1 cellular context compared by ENCODE assay signal in the genomic region with DNA sequence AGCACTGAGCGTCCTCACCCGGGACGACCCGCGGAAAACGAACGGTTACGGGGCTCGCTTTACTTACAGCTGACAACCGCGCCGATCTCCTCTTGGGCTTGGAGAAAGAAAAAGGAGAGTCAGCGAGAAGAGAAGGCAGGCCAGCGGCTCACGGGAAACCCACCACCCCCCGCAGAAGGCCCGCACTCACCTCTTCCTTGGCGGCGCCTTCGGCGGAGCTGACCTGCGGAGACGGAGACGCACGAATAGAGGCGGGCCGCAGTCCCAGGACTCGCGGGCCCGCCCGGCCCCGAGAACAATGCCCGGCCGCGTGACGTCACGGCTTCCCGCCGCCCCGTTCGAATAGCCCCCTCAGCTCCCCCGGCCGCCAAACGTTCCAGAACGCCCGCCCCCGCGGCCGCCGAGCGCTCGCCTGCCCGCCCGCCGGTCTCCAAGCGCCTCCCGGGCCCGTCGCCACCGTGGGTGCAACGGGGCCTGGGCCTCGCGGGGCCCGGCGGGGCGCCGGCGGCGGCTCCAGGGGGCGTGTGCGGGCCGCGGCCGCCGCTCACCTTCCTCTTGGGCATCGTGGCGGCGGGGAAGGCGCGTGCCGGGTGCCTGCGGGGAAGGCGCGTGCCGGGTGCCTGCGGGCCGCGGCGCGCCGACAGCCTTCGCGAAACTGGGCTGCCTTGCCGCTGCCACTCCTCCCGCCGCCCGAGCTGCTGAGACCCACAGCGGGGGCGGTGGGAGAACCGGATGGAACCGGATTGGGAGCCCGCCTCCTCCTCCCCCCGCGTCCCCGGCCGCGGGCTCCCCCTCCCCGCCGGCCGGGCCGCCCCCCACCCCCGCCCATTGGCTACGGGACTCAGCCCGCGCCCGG.
A peak's percentile ranks its signal among the peaks of the same experiment; 100 is the strongest.
TF ChIP-seq lines count a peak whose summit lies in the region.

A gene with protein sequence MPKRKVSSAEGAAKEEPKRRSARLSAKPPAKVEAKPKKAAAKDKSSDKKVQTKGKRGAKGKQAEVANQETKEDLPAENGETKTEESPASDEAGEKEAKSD (minus strand): TSS at position 734 of the 856 bp plus-strand sequence. CDS start 171 bp downstream, at position 563.

TF ChIP-seq in K562, 482 proteins besides CTCF, POLR2A, EP300 and RAD21 (continued from another document and continues in another):
- TF ChIP-seq, protein P1, sequence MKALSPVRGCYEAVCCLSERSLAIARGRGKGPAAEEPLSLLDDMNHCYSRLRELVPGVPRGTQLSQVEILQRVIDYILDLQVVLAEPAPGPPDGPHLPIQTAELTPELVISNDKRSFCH (CRISPR knock-in tag; IDR thresholded peaks at IDR 0.05), result no peak
- TF ChIP-seq, protein P1 (tag; IDR thresholded peaks at IDR 0.05), result no peak; the same call in 1 of the 2 replicates
- TF ChIP-seq, protein P2, sequence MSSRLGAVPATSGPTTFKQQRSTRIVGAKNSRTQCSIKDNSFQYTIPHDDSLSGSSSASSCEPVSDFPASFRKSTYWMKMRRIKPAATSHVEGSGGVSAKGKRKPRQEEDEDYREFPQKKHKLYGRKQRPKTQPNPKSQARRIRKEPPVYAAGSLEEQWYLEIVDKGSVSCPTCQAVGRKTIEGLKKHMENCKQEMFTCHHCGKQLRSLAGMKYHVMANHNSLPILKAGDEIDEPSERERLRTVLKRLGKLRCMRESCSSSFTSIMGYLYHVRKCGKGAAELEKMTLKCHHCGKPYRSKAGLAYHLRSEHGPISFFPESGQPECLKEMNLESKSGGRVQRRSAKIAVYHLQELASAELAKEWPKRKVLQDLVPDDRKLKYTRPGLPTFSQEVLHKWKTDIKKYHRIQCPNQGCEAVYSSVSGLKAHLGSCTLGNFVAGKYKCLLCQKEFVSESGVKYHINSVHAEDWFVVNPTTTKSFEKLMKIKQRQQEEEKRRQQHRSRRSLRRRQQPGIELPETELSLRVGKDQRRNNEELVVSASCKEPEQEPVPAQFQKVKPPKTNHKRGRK (tag; IDR thresholded peaks at IDR 0.05), result no peak
- TF ChIP-seq KDM4B (IDR thresholded peaks at IDR 0.05; ENCODE audit: borderline replicate concordance in 2 of 2, low read depth in 1 of 2) (peak in 1 of 2 experiments; percentile 97; a peak in 2 of 4 replicates), YBX1 (IDR thresholded peaks at IDR 0.05) (no peak), KAT8 (IDR thresholded peaks at IDR 0.05; ENCODE audit: low read depth) (no peak), RNF2 (IDR thresholded peaks at IDR 0.05) (0 out of 2 replicates have a peak, but pooled peaks have one; percentile 7), SAP30 (IDR thresholded peaks at IDR 0.05; ENCODE audit: borderline replicate concordance, insufficient read depth, low read depth, low read length, poor library complexity, severe bottlenecking) (peak; percentile 47), BRCA1 (IDR thresholded peaks at IDR 0.05) (no peak), BRCA1 (CRISPR knock-in tag; IDR thresholded peaks at IDR 0.05) (no peak), ZNF324 (CRISPR knock-in tag; IDR thresholded peaks at IDR 0.05) (no peak), PHB2 (IDR thresholded peaks at IDR 0.05; ENCODE audit: low read depth) (no peak), POLR3G (IDR thresholded peaks at IDR 0.05; ENCODE audit: extremely low read depth, insufficient read length, insufficient replicate concordance) (no peak), NR4A1 (CRISPR knock-in tag; IDR thresholded peaks at IDR 0.05) (no peak), NR4A1 (tag; IDR thresholded peaks at IDR 0.05) (0 out of 2 replicates have a peak, but pooled peaks have one; percentile 30), RBM17 (IDR thresholded peaks at IDR 0.05; ENCODE audit: borderline replicate concordance, low read depth, low read length) (no peak), MTA3 (IDR thresholded peaks at IDR 0.05; ENCODE audit: borderline replicate concordance) (peak; percentile 11; the same call in 1 of the 2 replicates), TGIF2 (CRISPR knock-in tag; IDR thresholded peaks at IDR 0.05) (no peak), OTX1 (CRISPR knock-in tag; IDR thresholded peaks at IDR 0.05) (no peak), ATF7 (IDR thresholded peaks at IDR 0.05) (peak; percentile 82; the same call in 1 of the 2 replicates), STAT5B (CRISPR knock-in tag; IDR thresholded peaks at IDR 0.05) (no peak), C11orf30 (IDR thresholded peaks at IDR 0.05; ENCODE audit: low read depth) (no peak), MTA1 (IDR thresholded peaks at IDR 0.05; ENCODE audit: borderline replicate concordance) (no peak)
- TF ChIP-seq, protein P3, sequence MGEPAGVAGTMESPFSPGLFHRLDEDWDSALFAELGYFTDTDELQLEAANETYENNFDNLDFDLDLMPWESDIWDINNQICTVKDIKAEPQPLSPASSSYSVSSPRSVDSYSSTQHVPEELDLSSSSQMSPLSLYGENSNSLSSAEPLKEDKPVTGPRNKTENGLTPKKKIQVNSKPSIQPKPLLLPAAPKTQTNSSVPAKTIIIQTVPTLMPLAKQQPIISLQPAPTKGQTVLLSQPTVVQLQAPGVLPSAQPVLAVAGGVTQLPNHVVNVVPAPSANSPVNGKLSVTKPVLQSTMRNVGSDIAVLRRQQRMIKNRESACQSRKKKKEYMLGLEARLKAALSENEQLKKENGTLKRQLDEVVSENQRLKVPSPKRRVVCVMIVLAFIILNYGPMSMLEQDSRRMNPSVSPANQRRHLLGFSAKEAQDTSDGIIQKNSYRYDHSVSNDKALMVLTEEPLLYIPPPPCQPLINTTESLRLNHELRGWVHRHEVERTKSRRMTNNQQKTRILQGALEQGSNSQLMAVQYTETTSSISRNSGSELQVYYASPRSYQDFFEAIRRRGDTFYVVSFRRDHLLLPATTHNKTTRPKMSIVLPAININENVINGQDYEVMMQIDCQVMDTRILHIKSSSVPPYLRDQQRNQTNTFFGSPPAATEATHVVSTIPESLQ (CRISPR knock-in tag; IDR thresholded peaks at IDR 0.05), result no peak
- TF ChIP-seq, protein P4, sequence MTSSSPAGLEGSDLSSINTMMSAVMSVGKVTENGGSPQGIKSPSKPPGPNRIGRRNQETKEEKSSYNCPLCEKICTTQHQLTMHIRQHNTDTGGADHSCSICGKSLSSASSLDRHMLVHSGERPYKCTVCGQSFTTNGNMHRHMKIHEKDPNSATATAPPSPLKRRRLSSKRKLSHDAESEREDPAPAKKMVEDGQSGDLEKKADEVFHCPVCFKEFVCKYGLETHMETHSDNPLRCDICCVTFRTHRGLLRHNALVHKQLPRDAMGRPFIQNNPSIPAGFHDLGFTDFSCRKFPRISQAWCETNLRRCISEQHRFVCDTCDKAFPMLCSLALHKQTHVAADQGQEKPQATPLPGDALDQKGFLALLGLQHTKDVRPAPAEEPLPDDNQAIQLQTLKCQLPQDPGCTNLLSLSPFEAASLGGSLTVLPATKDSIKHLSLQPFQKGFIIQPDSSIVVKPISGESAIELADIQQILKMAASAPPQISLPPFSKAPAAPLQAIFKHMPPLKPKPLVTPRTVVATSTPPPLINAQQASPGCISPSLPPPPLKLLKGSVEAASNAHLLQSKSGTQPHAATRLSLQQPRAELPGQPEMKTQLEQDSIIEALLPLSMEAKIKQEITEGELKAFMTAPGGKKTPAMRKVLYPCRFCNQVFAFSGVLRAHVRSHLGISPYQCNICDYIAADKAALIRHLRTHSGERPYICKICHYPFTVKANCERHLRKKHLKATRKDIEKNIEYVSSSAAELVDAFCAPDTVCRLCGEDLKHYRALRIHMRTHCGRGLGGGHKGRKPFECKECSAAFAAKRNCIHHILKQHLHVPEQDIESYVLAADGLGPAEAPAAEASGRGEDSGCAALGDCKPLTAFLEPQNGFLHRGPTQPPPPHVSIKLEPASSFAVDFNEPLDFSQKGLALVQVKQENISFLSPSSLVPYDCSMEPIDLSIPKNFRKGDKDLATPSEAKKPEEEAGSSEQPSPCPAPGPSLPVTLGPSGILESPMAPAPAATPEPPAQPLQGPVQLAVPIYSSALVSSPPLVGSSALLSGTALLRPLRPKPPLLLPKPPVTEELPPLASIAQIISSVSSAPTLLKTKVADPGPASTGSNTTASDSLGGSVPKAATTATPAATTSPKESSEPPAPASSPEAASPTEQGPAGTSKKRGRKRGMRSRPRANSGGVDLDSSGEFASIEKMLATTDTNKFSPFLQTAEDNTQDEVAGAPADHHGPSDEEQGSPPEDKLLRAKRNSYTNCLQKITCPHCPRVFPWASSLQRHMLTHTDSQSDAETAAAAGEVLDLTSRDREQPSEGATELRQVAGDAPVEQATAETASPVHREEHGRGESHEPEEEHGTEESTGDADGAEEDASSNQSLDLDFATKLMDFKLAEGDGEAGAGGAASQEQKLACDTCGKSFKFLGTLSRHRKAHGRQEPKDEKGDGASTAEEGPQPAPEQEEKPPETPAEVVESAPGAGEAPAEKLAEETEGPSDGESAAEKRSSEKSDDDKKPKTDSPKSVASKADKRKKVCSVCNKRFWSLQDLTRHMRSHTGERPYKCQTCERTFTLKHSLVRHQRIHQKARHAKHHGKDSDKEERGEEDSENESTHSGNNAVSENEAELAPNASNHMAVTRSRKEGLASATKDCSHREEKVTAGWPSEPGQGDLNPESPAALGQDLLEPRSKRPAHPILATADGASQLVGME (CRISPR knock-in tag; IDR thresholded peaks at IDR 0.05), result peak; percentile 45; the same call in 1 of the 2 replicates
- TF ChIP-seq, protein P5, sequence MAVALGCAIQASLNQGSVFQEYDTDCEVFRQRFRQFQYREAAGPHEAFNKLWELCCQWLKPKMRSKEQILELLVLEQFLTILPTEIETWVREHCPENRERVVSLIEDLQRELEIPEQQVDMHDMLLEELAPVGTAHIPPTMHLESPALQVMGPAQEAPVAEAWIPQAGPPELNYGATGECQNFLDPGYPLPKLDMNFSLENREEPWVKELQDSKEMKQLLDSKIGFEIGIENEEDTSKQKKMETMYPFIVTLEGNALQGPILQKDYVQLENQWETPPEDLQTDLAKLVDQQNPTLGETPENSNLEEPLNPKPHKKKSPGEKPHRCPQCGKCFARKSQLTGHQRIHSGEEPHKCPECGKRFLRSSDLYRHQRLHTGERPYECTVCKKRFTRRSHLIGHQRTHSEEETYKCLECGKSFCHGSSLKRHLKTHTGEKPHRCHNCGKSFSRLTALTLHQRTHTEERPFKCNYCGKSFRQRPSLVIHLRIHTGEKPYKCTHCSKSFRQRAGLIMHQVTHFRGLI (CRISPR knock-in tag; IDR thresholded peaks at IDR 0.05), result no peak
- TF ChIP-seq, protein P6, sequence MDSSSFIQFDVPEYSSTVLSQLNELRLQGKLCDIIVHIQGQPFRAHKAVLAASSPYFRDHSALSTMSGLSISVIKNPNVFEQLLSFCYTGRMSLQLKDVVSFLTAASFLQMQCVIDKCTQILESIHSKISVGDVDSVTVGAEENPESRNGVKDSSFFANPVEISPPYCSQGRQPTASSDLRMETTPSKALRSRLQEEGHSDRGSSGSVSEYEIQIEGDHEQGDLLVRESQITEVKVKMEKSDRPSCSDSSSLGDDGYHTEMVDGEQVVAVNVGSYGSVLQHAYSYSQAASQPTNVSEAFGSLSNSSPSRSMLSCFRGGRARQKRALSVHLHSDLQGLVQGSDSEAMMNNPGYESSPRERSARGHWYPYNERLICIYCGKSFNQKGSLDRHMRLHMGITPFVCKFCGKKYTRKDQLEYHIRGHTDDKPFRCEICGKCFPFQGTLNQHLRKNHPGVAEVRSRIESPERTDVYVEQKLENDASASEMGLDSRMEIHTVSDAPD (CRISPR knock-in tag; IDR thresholded peaks at IDR 0.05), result no peak
- TF ChIP-seq, protein P7, sequence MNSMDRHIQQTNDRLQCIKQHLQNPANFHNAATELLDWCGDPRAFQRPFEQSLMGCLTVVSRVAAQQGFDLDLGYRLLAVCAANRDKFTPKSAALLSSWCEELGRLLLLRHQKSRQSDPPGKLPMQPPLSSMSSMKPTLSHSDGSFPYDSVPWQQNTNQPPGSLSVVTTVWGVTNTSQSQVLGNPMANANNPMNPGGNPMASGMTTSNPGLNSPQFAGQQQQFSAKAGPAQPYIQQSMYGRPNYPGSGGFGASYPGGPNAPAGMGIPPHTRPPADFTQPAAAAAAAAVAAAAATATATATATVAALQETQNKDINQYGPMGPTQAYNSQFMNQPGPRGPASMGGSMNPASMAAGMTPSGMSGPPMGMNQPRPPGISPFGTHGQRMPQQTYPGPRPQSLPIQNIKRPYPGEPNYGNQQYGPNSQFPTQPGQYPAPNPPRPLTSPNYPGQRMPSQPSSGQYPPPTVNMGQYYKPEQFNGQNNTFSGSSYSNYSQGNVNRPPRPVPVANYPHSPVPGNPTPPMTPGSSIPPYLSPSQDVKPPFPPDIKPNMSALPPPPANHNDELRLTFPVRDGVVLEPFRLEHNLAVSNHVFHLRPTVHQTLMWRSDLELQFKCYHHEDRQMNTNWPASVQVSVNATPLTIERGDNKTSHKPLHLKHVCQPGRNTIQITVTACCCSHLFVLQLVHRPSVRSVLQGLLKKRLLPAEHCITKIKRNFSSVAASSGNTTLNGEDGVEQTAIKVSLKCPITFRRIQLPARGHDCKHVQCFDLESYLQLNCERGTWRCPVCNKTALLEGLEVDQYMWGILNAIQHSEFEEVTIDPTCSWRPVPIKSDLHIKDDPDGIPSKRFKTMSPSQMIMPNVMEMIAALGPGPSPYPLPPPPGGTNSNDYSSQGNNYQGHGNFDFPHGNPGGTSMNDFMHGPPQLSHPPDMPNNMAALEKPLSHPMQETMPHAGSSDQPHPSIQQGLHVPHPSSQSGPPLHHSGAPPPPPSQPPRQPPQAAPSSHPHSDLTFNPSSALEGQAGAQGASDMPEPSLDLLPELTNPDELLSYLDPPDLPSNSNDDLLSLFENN (IDR thresholded peaks at IDR 0.05; ENCODE audit: low read depth in 2 of 2, low read length in 2 of 2), result no peak
- TF ChIP-seq, protein P8, sequence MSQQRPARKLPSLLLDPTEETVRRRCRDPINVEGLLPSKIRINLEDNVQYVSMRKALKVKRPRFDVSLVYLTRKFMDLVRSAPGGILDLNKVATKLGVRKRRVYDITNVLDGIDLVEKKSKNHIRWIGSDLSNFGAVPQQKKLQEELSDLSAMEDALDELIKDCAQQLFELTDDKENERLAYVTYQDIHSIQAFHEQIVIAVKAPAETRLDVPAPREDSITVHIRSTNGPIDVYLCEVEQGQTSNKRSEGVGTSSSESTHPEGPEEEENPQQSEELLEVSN (IDR thresholded peaks at IDR 0.05; ENCODE audit: borderline replicate concordance in 1 of 2, extremely low read depth in 1 of 2, insufficient read depth in 1 of 2, insufficient read length in 1 of 2, low read depth in 1 of 2, low read length in 1 of 2, poor library complexity in 1 of 2, severe bottlenecking in 1 of 2), result peak; percentile 70 to 91
- TF ChIP-seq, protein P9, sequence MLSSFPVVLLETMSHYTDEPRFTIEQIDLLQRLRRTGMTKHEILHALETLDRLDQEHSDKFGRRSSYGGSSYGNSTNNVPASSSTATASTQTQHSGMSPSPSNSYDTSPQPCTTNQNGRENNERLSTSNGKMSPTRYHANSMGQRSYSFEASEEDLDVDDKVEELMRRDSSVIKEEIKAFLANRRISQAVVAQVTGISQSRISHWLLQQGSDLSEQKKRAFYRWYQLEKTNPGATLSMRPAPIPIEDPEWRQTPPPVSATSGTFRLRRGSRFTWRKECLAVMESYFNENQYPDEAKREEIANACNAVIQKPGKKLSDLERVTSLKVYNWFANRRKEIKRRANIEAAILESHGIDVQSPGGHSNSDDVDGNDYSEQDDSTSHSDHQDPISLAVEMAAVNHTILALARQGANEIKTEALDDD (IDR thresholded peaks at IDR 0.05), result no peak
- TF ChIP-seq, protein P10, sequence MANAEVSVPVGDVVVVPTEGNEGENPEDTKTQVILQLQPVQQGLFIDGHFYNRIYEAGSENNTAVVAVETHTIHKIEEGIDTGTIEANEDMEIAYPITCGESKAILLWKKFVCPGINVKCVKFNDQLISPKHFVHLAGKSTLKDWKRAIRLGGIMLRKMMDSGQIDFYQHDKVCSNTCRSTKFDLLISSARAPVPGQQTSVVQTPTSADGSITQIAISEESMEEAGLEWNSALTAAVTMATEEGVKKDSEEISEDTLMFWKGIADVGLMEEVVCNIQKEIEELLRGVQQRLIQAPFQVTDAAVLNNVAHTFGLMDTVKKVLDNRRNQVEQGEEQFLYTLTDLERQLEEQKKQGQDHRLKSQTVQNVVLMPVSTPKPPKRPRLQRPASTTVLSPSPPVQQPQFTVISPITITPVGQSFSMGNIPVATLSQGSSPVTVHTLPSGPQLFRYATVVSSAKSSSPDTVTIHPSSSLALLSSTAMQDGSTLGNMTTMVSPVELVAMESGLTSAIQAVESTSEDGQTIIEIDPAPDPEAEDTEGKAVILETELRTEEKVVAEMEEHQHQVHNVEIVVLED (CRISPR knock-in tag; IDR thresholded peaks at IDR 0.05), result peak; percentile 35
